26 cellular contexts compared by ENCODE assay signal in the genomic region with DNA sequence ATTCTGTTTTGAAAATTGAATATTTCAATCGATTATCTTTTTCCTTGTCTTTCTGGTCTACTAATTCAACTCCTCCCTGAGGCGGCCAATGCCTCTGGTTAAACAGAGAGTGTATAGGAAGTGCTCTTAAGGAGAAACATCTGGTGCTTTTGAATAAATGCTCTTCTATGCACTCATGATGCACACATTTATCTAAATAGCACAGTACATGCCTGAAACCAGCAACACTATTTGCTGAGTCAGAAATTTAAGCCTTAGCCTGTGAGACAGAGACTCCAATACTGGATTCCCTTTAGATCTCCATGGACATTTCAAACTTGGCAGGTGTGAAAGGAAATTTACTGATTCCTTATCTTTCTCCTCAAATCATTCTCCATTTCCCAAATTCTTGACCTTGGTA.
DNase-seq lines count a peak whose midpoint lies in the region; ATAC-seq and TF ChIP-seq lines count a peak whose summit lies in the region.
"Had no signal": no experiment of that assay in that cellular context is flagged by ENCODE, and none has a peak within 500 bp of the region (broad histone marks: within the 10 kb centered on the region; RNA-seq: fewer than 3 reads in every experiment).

No MANE protein-coding gene starts in this region.

- H3K4me1 ChIP-seq in cardiac muscle cell (ENCODE audit: low read depth) (peaks cover 32% of the 10 kb centered on the region), heart right ventricle (no peaks in the 10 kb centered on the region)
- H3K4me1 ChIP-seq: left lung, pancreas had no signal

- intact Hi-C loops in heart right ventricle (cut with DNase I): no loop called here

- DNase-seq in cardiac muscle cell (ENCODE audit: low read depth in 1 of 2, low spot score in 1 of 2) (peak in 1 of 2 donors; percentile 56), heart right ventricle (no peak), amniotic epithelial cell (ENCODE audit: low read depth) (peak; percentile 31), fibroblast of pulmonary artery (ENCODE audit: low read depth) (peak; percentile 44), hippocampal formation (lab: John Stamatoyannopoulos, UW) (no peak), activated T-cell treated with anti-CD3 and anti-CD28 coated beads for 4 hours (no peak)
- no peak for DNase-seq in stimulated activated CD4-positive, alpha-beta T cell treated with anti-CD3 and anti-CD28 coated beads, Interleukin-12 subunit alpha, Interleukin-12 subunit beta, amount 100 ng/mL, for 4 hours
- DNase-seq: activated B cell treated with CpG ODN at 0.5 μM for 24 hours; activated CD4-positive, alpha-beta T cell treated with anti-CD3 and anti-CD28 coated beads, Interleukin-2, amount 50 U/mL, for 4 hours; activated CD8-positive, alpha-beta memory T cell treated with anti-CD3 and anti-CD28 coated beads, Interleukin-2, amount 50 U/mL, for 4 hours; activated effector memory CD4-positive, alpha-beta T cell treated with Interleukin-2 at 50 U/mL for 16 hours; C1 segment of cervical spinal cord; central memory CD4-positive, alpha-beta T cell; erythroblast; head of caudate nucleus; left lung; naive thymus-derived CD4-positive, alpha-beta T cell; NCI-H1436; NCI-H526 treated with DMSO at 0.1 percent for 48 hours; pancreas; right cardiac atrium; stimulated activated naive CD8-positive, alpha-beta T cell treated with anti-CD3 and anti-CD28 coated beads, Interleukin-15, amount 100 ng/mL, for 72 hours; T1000; tibial artery had no signal

- H3K27ac ChIP-seq in cardiac muscle cell: peak overlapping the region; percentile 60
- H3K27ac ChIP-seq in heart right ventricle: no peak overlapping the region
- H3K27ac ChIP-seq: left lung, pancreas, RWPE1, tibial artery had no signal

- ATAC-seq in heart right ventricle (no peak), GM21367 (IDR thresholded peaks at IDR 0.05; ENCODE audit: unreplicated experiment) (no peak)
- ATAC-seq: left lung; naive thymus-derived CD4-positive, alpha-beta T cell; pancreas; right cardiac atrium; stimulated activated naive CD8-positive, alpha-beta T cell treated with anti-CD3 and anti-CD28 coated beads, Interleukin-15, amount 100 ng/mL, for 72 hours had no signal

- 81 to 82% methylated on average over 2 of the region's 2 CpGs for WGBS in heart right ventricle, 2 donors

- H3K4me3 ChIP-seq in cardiac muscle cell (no peak overlapping the region), heart right ventricle (no peak overlapping the region), fibroblast of pulmonary artery (replicated peaks; ENCODE audit: low read depth, low read length) (no peak overlapping the region)
- H3K4me3 ChIP-seq: left lung, pancreas, tibial artery had no signal

- H3K27me3 ChIP-seq in cardiac muscle cell: no peaks in the 10 kb centered on the region
- H3K27me3 ChIP-seq in heart right ventricle: no peaks in the 10 kb centered on the region
- H3K27me3 ChIP-seq: left lung, pancreas, tibial artery had no signal

- H3K9me3 ChIP-seq in cardiac muscle cell (ENCODE audit: low read depth) (no peaks in the 10 kb centered on the region), heart right ventricle (no peaks in the 10 kb centered on the region)
- H3K9me3 ChIP-seq: left lung, pancreas, tibial artery had no signal

- TF ChIP-seq CTCF in cardiac muscle cell (IDR thresholded peaks at IDR 0.05; ENCODE audit: low read depth, low read length) (no peak), heart right ventricle (IDR thresholded peaks at IDR 0.05) (no peak), fibroblast of pulmonary artery (IDR thresholded peaks at IDR 0.05; ENCODE audit: low read length, missing control alignments) (no peak)

- H3K36me3 ChIP-seq in cardiac muscle cell (no peaks in the 10 kb centered on the region), heart right ventricle (no peaks in the 10 kb centered on the region)
- H3K36me3 ChIP-seq: left lung, pancreas, tibial artery had no signal

Comparison
In these comparisons a context has a peak if more than half of its experiments do, and no peak if none do; other contexts are left out.
1. DNase-seq: peak in amniotic epithelial cell (single experiment) and fibroblast of pulmonary artery (single experiment); none in heart right ventricle (0 of 2), hippocampal formation (0 of 2), stimulated activated CD4-positive, alpha-beta T cell treated with anti-CD3 and anti-CD28 coated beads, Interleukin-12 subunit alpha, Interleukin-12 subunit beta, amount 100 ng/mL, for 4 hours (single experiment) and activated T-cell treated with anti-CD3 and anti-CD28 coated beads for 4 hours (single experiment).